1 cellular context compared by ENCODE assay signal in genomic region chr16:4870138-4870671, GRCh38.
TF ChIP-seq lines count a peak whose summit lies in the region.

No MANE protein-coding gene starts in this region.

TF ChIP-seq in IMR-90, 13 proteins besides CTCF, POLR2A, EP300 and RAD21:
- TF ChIP-seq RCOR1 (IDR thresholded peaks at IDR 0.05; ENCODE audit: insufficient replicate concordance, low read length) (no peak), CEBPB (IDR thresholded peaks at IDR 0.05; ENCODE audit: low read depth, low read length) (no peak), NFE2L2 (IDR thresholded peaks at IDR 0.05; ENCODE audit: low read depth, low read length) (no peak), CHD1 (IDR thresholded peaks at IDR 0.05; ENCODE audit: low read depth, low read length) (no peak), MAZ (IDR thresholded peaks at IDR 0.05; ENCODE audit: borderline replicate concordance, low read depth, low read length) (no peak), FOS (IDR thresholded peaks at IDR 0.05; ENCODE audit: low read depth, low read length) (no peak), SMC3 (IDR thresholded peaks at IDR 0.05; ENCODE audit: low read depth, low read length) (no peak)
